In the genomic region with DNA sequence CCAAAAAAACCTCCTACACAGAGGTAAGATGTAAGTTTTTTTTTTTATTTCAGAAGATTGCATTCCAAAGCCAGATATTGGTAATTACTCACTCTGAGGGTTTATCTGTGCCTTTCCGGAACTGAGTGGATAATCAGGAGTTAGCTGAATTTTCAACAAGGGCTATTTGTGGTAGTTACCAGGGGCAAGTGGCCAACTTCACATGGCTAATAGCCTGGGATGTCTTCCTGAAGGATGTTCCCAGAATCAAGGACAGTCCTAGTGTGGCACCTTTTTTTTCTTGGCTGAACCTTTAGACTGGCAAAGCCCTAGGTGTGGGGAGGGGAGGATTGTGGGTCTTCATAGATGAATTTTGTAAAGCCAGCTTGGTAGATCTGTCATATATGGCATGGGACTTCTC, we compare ENCODE assay signal across 18 cellular contexts. TPM values are rescaled to one million over a fixed set of nuclear protein-coding genes. Genes with fewer than 3 reads are reported as not detected.
A peak's percentile ranks its signal among the peaks of the same experiment; 100 is the strongest.
DNase-seq lines count a peak whose midpoint lies in the region; ATAC-seq and TF ChIP-seq lines count a peak whose summit lies in the region.
"Had no signal": no experiment of that assay in that cellular context is flagged by ENCODE, and none has a peak within 500 bp of the region (broad histone marks: within the 10 kb centered on the region; RNA-seq: fewer than 3 reads in every experiment).

No MANE protein-coding gene starts in this region.

- DNase-seq in activated naive CD4-positive, alpha-beta T cell treated with anti-CD3 and anti-CD28 coated beads for 36 hours = no peak
- DNase-seq in activated naive CD4-positive, alpha-beta T cell treated with anti-CD3 and anti-CD28 coated beads, Interleukin-2, amount 50 U/mL, for 16 hours = no peak
- DNase-seq in G401 (ENCODE audit: low spot score) = peak; percentile 29
- no peak for DNase-seq in activated T-helper 2 cell treated with anti-CD3 and anti-CD28 coated beads, Interferon-gamma antibody, Interleukin-2, Interleukin-4, amounts not matched to agents 10 μg/mL and 5 μg/mL and 100 μg/mL, durations not matched to agents 14 hours and 24 hours and 36 hours (ENCODE audit: low spot score)
- no peak for DNase-seq in NCI-H2171 (lab: John Stamatoyannopoulos, UW)
- DNase-seq in NOMO-1 treated with dmso at 0.1 percent for 144 hours (lab: John Stamatoyannopoulos, UW; ENCODE audit: unreplicated experiment) = no peak
- DNase-seq: foreskin melanocyte, GF-D8, lower lobe of right lung, natural killer cell, NCI-H1092 treated with DMSO at 0.1 percent for 48 hours, NCI-H69, T-helper 2 cell had no signal

- H3K27ac Mint-ChIP-seq in activated naive CD4-positive, alpha-beta T cell treated with anti-CD3 and anti-CD28 coated beads for 36 hours = peak overlapping the region; percentile 87
- H3K27ac Mint-ChIP-seq in activated T-helper 2 cell treated with anti-CD3 and anti-CD28 coated beads, Interferon-gamma antibody, Interleukin-2, Interleukin-4, amounts not matched to agents 10 μg/mL and 5 μg/mL and 100 μg/mL, durations not matched to agents 14 hours and 24 hours and 36 hours = peak overlapping the region; percentile 48

- no peaks in the 10 kb centered on the region for H3K27me3 ChIP-seq in neutrophil

- H3K4me1 Mint-ChIP-seq in activated naive CD4-positive, alpha-beta T cell treated with anti-CD3 and anti-CD28 coated beads for 36 hours (ENCODE audit: low read depth) = peaks cover 80% of the 10 kb centered on the region
- H3K4me1 Mint-ChIP-seq in activated T-helper 2 cell treated with anti-CD3 and anti-CD28 coated beads, Interferon-gamma antibody, Interleukin-2, Interleukin-4, amounts not matched to agents 10 μg/mL and 5 μg/mL and 100 μg/mL, durations not matched to agents 14 hours and 24 hours and 36 hours (ENCODE audit: low read depth) = peaks cover 68% of the 10 kb centered on the region

- H3K4me1 ChIP-seq in neutrophil (ENCODE audit: control insufficient read depth in 1 of 2, insufficient read depth in 1 of 2, low read depth in 1 of 2, low read length in 1 of 2) = peaks cover 37 to 39% of the 10 kb centered on the region in 2 experiments

- TF ChIP-seq CTCF in neutrophil (IDR thresholded peaks at IDR 0.05) = no peak

- no peaks in the 10 kb centered on the region for H3K36me3 ChIP-seq in neutrophil
- H3K36me3 ChIP-seq: lower lobe of right lung had no signal

- intact Hi-C loops in activated naive CD4-positive, alpha-beta T cell treated with anti-CD3 and anti-CD28 coated beads for 36 hours (cut with micrococcal nuclease) = no loop called here
- intact Hi-C loops in activated T-helper 2 cell treated with anti-CD3 and anti-CD28 coated beads, Interferon-gamma antibody, Interleukin-2, Interleukin-4, amounts not matched to agents 10 μg/mL and 5 μg/mL and 100 μg/mL, durations not matched to agents 14 hours and 24 hours and 36 hours (cut with micrococcal nuclease) = no loop called here

- no peak for ATAC-seq in HG03520 (IDR thresholded peaks at IDR 0.05; ENCODE audit: unreplicated experiment)
- ATAC-seq: activated CD4-positive, CD25-positive, alpha-beta regulatory T cell treated with anti-CD3 and anti-CD28 coated beads, Interleukin-2, amount 50 U/mL, for 24 hours; lower lobe of right lung; natural killer cell had no signal

- no peak overlapping the region for H3K4me3 ChIP-seq in neutrophil (ENCODE audit: low read depth in 1 of 2, low read length in 1 of 2)
- H3K4me3 ChIP-seq: coronary artery, lower lobe of right lung had no signal

- in situ Hi-C loops in G401 (cut with HindIII; ENCODE audit: low sequenced_read_pairs) = no loop called here

- CTCF ChIA-PET in activated naive CD4-positive, alpha-beta T cell treated with anti-CD3 and anti-CD28 coated beads for 36 hours (lab: Charles Lee) = interaction anchor here (0.6 to 1.0 kb wide), 2 partner anchors 49 to 132 kb away, joined by 3 read pairs; no protein-coding TSS in a partner anchor

- H3K9me3 ChIP-seq in neutrophil = no peaks in the 10 kb centered on the region
- H3K9me3 ChIP-seq: lower lobe of right lung had no signal

- H3K27me3 Mint-ChIP-seq in activated naive CD4-positive, alpha-beta T cell treated with anti-CD3 and anti-CD28 coated beads for 36 hours (ENCODE audit: low read depth) = no peaks in the 10 kb centered on the region
- no peaks in the 10 kb centered on the region for H3K27me3 Mint-ChIP-seq in activated T-helper 2 cell treated with anti-CD3 and anti-CD28 coated beads, Interferon-gamma antibody, Interleukin-2, Interleukin-4, amounts not matched to agents 10 μg/mL and 5 μg/mL and 100 μg/mL, durations not matched to agents 14 hours and 24 hours and 36 hours (ENCODE audit: low read depth)

- peak overlapping the region; percentile 7 for H3K27ac ChIP-seq in neutrophil
- H3K27ac ChIP-seq: coronary artery, lower lobe of right lung had no signal

- peaks cover 24% of the 10 kb centered on the region for H3K36me3 Mint-ChIP-seq in activated naive CD4-positive, alpha-beta T cell treated with anti-CD3 and anti-CD28 coated beads for 36 hours (ENCODE audit: low read depth)
- peaks cover 29% of the 10 kb centered on the region for H3K36me3 Mint-ChIP-seq in activated T-helper 2 cell treated with anti-CD3 and anti-CD28 coated beads, Interferon-gamma antibody, Interleukin-2, Interleukin-4, amounts not matched to agents 10 μg/mL and 5 μg/mL and 100 μg/mL, durations not matched to agents 14 hours and 24 hours and 36 hours (ENCODE audit: low read depth)
- H3K36me3 Mint-ChIP-seq: natural killer cell had no signal

- no peak overlapping the region for H3K4me3 Mint-ChIP-seq in activated naive CD4-positive, alpha-beta T cell treated with anti-CD3 and anti-CD28 coated beads for 36 hours
- no peak overlapping the region for H3K4me3 Mint-ChIP-seq in activated T-helper 2 cell treated with anti-CD3 and anti-CD28 coated beads, Interferon-gamma antibody, Interleukin-2, Interleukin-4, amounts not matched to agents 10 μg/mL and 5 μg/mL and 100 μg/mL, durations not matched to agents 14 hours and 24 hours and 36 hours (ENCODE audit: low read depth)
- H3K4me3 Mint-ChIP-seq: natural killer cell had no signal

- H3K9me3 Mint-ChIP-seq in activated naive CD4-positive, alpha-beta T cell treated with anti-CD3 and anti-CD28 coated beads for 36 hours = no peaks in the 10 kb centered on the region
- no peaks in the 10 kb centered on the region for H3K9me3 Mint-ChIP-seq in activated T-helper 2 cell treated with anti-CD3 and anti-CD28 coated beads, Interferon-gamma antibody, Interleukin-2, Interleukin-4, amounts not matched to agents 10 μg/mL and 5 μg/mL and 100 μg/mL, durations not matched to agents 14 hours and 24 hours and 36 hours
- H3K9me3 Mint-ChIP-seq: activated T-helper 1 cell treated with anti-CD3 and anti-CD28 coated beads, Interleukin-12 subunit alpha, Interleukin-12 subunit beta, Interleukin-2, Interleukin-4 antibody, amounts not matched to agents 30 ng/mL and 10 ng/mL and 1 ng/mL, durations not matched to agents 14 hours and 24 hours and 36 hours; natural killer cell had no signal

RNA-seq across cellular contexts. Expression of a gene that starts 7.1 kb away (rescaled TPM):
- total RNA-seq in activated naive CD4-positive, alpha-beta T cell treated with anti-CD3 and anti-CD28 coated beads for 36 hours = 100 to 1,000 TPM; 200 to 203 TPM
- 25.3 and 28.8 TPM in 2 replicates for total RNA-seq in G401 (2014; rRNA removed; shearing (Covaris generic))
- total RNA-seq in activated T-helper 2 cell treated with anti-CD3 and anti-CD28 coated beads, Interferon-gamma antibody, Interleukin-2, Interleukin-4, amounts not matched to agents 10 μg/mL and 5 μg/mL and 100 μg/mL, durations not matched to agents 14 hours and 24 hours and 36 hours = 278 and 301 TPM in 2 replicates
